Comparison of ENCODE assay signal across 10 cellular contexts in genomic region chr3:196184169-196184432, GRCh38. TPM values are rescaled to one million over a fixed set of nuclear protein-coding genes. Genes with fewer than 3 reads are reported as not detected.
DNase-seq lines count a peak whose midpoint lies in the region; ATAC-seq and TF ChIP-seq lines count a peak whose summit lies in the region.
"Not testable (repeated sequence)": the region's sequence is repeated elsewhere in the genome, so short reads cannot be mapped to it uniquely, and the experiment has no call there.
"Had no signal": no experiment of that assay in that cellular context is flagged by ENCODE, and none has a peak within 500 bp of the region (broad histone marks: within the 10 kb centered on the region; RNA-seq: fewer than 3 reads in every experiment).

No MANE protein-coding gene starts in this region.

- peaks cover 47 to 66% (median 60%) of the 10 kb centered on the region in 3 donors for H3K4me1 Mint-ChIP-seq in CD8-positive, alpha-beta memory T cell
- peaks cover 63% of the 10 kb centered on the region for H3K4me1 Mint-ChIP-seq in activated CD4-positive, alpha-beta T cell treated with anti-CD3 and anti-CD28 coated beads, Interleukin-2, amount 10 ng/mL, durations not matched to agents 24 days and 14 days
- peaks cover 77% of the 10 kb centered on the region for H3K4me1 Mint-ChIP-seq in activated CD8-positive, alpha-beta memory T cell treated with anti-CD3 and anti-CD28 coated beads, Interleukin-2, amount 10 ng/mL, durations not matched to agents 7 days and 5 days
- H3K4me1 Mint-ChIP-seq in activated naive CD4-positive, alpha-beta T cell treated with anti-CD3 and anti-CD28 coated beads for 36 hours (ENCODE audit: low read depth), result peaks cover 56% of the 10 kb centered on the region
- peaks cover 46% of the 10 kb centered on the region for H3K4me1 Mint-ChIP-seq in stimulated activated effector memory CD8-positive, alpha-beta T cell treated with anti-CD3 and anti-CD28 coated beads, Interleukin-12 subunit alpha, Interleukin-12 subunit beta, amount 100 ng/mL, for 72 hours

- not testable (repeated sequence) for H3K27me3 ChIP-seq in CD8-positive, alpha-beta memory T cell (ENCODE audit: insufficient read depth, low read length, poor library complexity, severe bottlenecking); OCI-LY3 (ENCODE audit: low read depth, low read length); colonic mucosa

- not testable (repeated sequence) for H3K4me2 ChIP-seq in OCI-LY3 (ENCODE audit: low read length)

- H3K4me3 Mint-ChIP-seq in CD8-positive, alpha-beta memory T cell; activated CD4-positive, alpha-beta T cell treated with anti-CD3 and anti-CD28 coated beads, Interleukin-2, amount 10 ng/mL, durations not matched to agents 24 days and 14 days; activated CD8-positive, alpha-beta memory T cell treated with anti-CD3 and anti-CD28 coated beads, Interleukin-2, amount 10 ng/mL, durations not matched to agents 7 days and 5 days; activated naive CD4-positive, alpha-beta T cell treated with anti-CD3 and anti-CD28 coated beads for 36 hours: not testable (repeated sequence)
- peak overlapping the region; percentile 73 for H3K4me3 Mint-ChIP-seq in stimulated activated effector memory CD8-positive, alpha-beta T cell treated with anti-CD3 and anti-CD28 coated beads, Interleukin-12 subunit alpha, Interleukin-12 subunit beta, amount 100 ng/mL, for 72 hours

- not testable (repeated sequence) for H3K9ac ChIP-seq in OCI-LY3 (ENCODE audit: low read length); colonic mucosa (ENCODE audit: low read depth in 2 of 2, low read length in 2 of 2)

- intact Hi-C loops in activated CD4-positive, alpha-beta T cell treated with anti-CD3 and anti-CD28 coated beads, Interleukin-2, amount 10 ng/mL, durations not matched to agents 24 days and 14 days (cut with micrococcal nuclease); activated naive CD4-positive, alpha-beta T cell treated with anti-CD3 and anti-CD28 coated beads for 36 hours (cut with micrococcal nuclease); colonic mucosa (cut with DNase I): not testable (repeated sequence)

- TF ChIP-seq CTCF in OCI-LY3 (IDR thresholded peaks at IDR 0.05; ENCODE audit: low read depth, low read length); colonic mucosa (IDR thresholded peaks at IDR 0.05): not testable (repeated sequence)

- not testable (repeated sequence) for H3K36me3 Mint-ChIP-seq in CD8-positive, alpha-beta memory T cell; activated CD4-positive, alpha-beta T cell treated with anti-CD3 and anti-CD28 coated beads, Interleukin-2, amount 10 ng/mL, durations not matched to agents 24 days and 14 days (ENCODE audit: low read depth); activated CD8-positive, alpha-beta memory T cell treated with anti-CD3 and anti-CD28 coated beads, Interleukin-2, amount 10 ng/mL, durations not matched to agents 7 days and 5 days; activated naive CD4-positive, alpha-beta T cell treated with anti-CD3 and anti-CD28 coated beads for 36 hours (ENCODE audit: low read depth)
- H3K36me3 Mint-ChIP-seq in stimulated activated effector memory CD8-positive, alpha-beta T cell treated with anti-CD3 and anti-CD28 coated beads, Interleukin-12 subunit alpha, Interleukin-12 subunit beta, amount 100 ng/mL, for 72 hours, result peaks cover 28% of the 10 kb centered on the region

- H3K9me3 ChIP-seq in CD8-positive, alpha-beta memory T cell (ENCODE audit: low read length); OCI-LY3 (ENCODE audit: insufficient read depth, low read length); colonic mucosa: not testable (repeated sequence)

- not testable (repeated sequence) for H2AFZ ChIP-seq in OCI-LY3 (ENCODE audit: low read depth, low read length)

- not testable (repeated sequence) for H4K20me1 ChIP-seq in OCI-LY3 (ENCODE audit: insufficient read depth, low read length)

- H3K4me1 ChIP-seq in CD8-positive, alpha-beta memory T cell (ENCODE audit: insufficient read depth, low read length), result peaks cover 52% of the 10 kb centered on the region
- H3K4me1 ChIP-seq in OCI-LY3 (ENCODE audit: low read length) (peaks cover 91% of the 10 kb centered on the region), colonic mucosa (peaks cover 21% of the 10 kb centered on the region)

- H3K79me2 ChIP-seq in OCI-LY3 (ENCODE audit: low read length), result not testable (repeated sequence)

- H3K27ac ChIP-seq in CD8-positive, alpha-beta memory T cell (ENCODE audit: low read depth, low read length), result peak overlapping the region; percentile 25
- peak overlapping the region; percentile 99; the same call in 1 of the 2 replicates for H3K27ac ChIP-seq in OCI-LY3 (ENCODE audit: low read length)
- H3K27ac ChIP-seq in colonic mucosa, result peak overlapping the region; percentile 82

- CTCF ChIA-PET in CD8-positive, alpha-beta memory T cell (lab: Charles Lee), result interaction anchor here (5.4 kb wide), 1 partner anchor 111 kb away, joined by 21 read pairs; no protein-coding TSS in a partner anchor
- CTCF ChIA-PET in activated CD8-positive, alpha-beta memory T cell treated with anti-CD3 and anti-CD28 coated beads, Interleukin-2, amount 10 ng/mL, durations not matched to agents 7 days and 5 days (lab: Charles Lee), result interaction anchor here (1.3 to 2.6 kb wide), 3 partner anchors 72 to 114 kb away, joined by 3 to 14 read pairs (median 3); no protein-coding TSS in a partner anchor
- CTCF ChIA-PET in activated naive CD4-positive, alpha-beta T cell treated with anti-CD3 and anti-CD28 coated beads for 36 hours (lab: Charles Lee), result interaction anchor here (1.1 kb wide), 1 partner anchor 109 kb away, joined by 3 read pairs; no protein-coding TSS in a partner anchor

- POLR2A ChIA-PET in CD8-positive, alpha-beta memory T cell (lab: Charles Lee), result not testable (repeated sequence)

- H3K27ac Mint-ChIP-seq in CD8-positive, alpha-beta memory T cell, result peak overlapping the region in 3 of 8 donors; percentile 9 to 89 (median 60)
- peak overlapping the region; percentile 84 for H3K27ac Mint-ChIP-seq in activated CD4-positive, alpha-beta T cell treated with anti-CD3 and anti-CD28 coated beads, Interleukin-2, amount 10 ng/mL, durations not matched to agents 24 days and 14 days
- H3K27ac Mint-ChIP-seq in activated CD8-positive, alpha-beta memory T cell treated with anti-CD3 and anti-CD28 coated beads, Interleukin-2, amount 10 ng/mL, durations not matched to agents 7 days and 5 days, result peak overlapping the region; percentile 99
- peak overlapping the region; percentile 36 for H3K27ac Mint-ChIP-seq in activated naive CD4-positive, alpha-beta T cell treated with anti-CD3 and anti-CD28 coated beads for 36 hours
- peak overlapping the region; percentile 96 for H3K27ac Mint-ChIP-seq in stimulated activated effector memory CD8-positive, alpha-beta T cell treated with anti-CD3 and anti-CD28 coated beads, Interleukin-12 subunit alpha, Interleukin-12 subunit beta, amount 100 ng/mL, for 72 hours

- ATAC-seq in activated CD8-positive, alpha-beta memory T cell treated with anti-CD3 and anti-CD28 coated beads, Interleukin-2, amount 10 ng/mL, durations not matched to agents 7 days and 5 days; stimulated activated effector memory CD8-positive, alpha-beta T cell treated with anti-CD3 and anti-CD28 coated beads, Interleukin-12 subunit alpha, Interleukin-12 subunit beta, amount 100 ng/mL, for 72 hours: not testable (repeated sequence)

- not testable (repeated sequence) for H3K9me3 Mint-ChIP-seq in CD8-positive, alpha-beta memory T cell; activated CD4-positive, alpha-beta T cell treated with anti-CD3 and anti-CD28 coated beads, Interleukin-2, amount 10 ng/mL, durations not matched to agents 24 days and 14 days; activated CD8-positive, alpha-beta memory T cell treated with anti-CD3 and anti-CD28 coated beads, Interleukin-2, amount 10 ng/mL, durations not matched to agents 7 days and 5 days (ENCODE audit: low read depth); activated naive CD4-positive, alpha-beta T cell treated with anti-CD3 and anti-CD28 coated beads for 36 hours; stimulated activated effector memory CD8-positive, alpha-beta T cell treated with anti-CD3 and anti-CD28 coated beads, Interleukin-12 subunit alpha, Interleukin-12 subunit beta, amount 100 ng/mL, for 72 hours

- not testable (repeated sequence) for H3K27me3 Mint-ChIP-seq in CD8-positive, alpha-beta memory T cell; activated CD4-positive, alpha-beta T cell treated with anti-CD3 and anti-CD28 coated beads, Interleukin-2, amount 10 ng/mL, durations not matched to agents 24 days and 14 days; activated CD8-positive, alpha-beta memory T cell treated with anti-CD3 and anti-CD28 coated beads, Interleukin-2, amount 10 ng/mL, durations not matched to agents 7 days and 5 days; activated naive CD4-positive, alpha-beta T cell treated with anti-CD3 and anti-CD28 coated beads for 36 hours (ENCODE audit: low read depth)

- not testable (repeated sequence) for H3K4me3 ChIP-seq in CD8-positive, alpha-beta memory T cell (ENCODE audit: low read length); OCI-LY3 (ENCODE audit: low read length); colonic mucosa

- not testable (repeated sequence) for DNase-seq in CD8-positive, alpha-beta memory T cell; activated CD8-positive, alpha-beta memory T cell treated with anti-CD3 and anti-CD28 coated beads, Interleukin-2, amount 10 ng/mL, durations not matched to agents 7 days and 5 days; activated naive CD4-positive, alpha-beta T cell treated with anti-CD3 and anti-CD28 coated beads for 36 hours; colonic mucosa; stimulated activated effector memory CD8-positive, alpha-beta T cell treated with anti-CD3 and anti-CD28 coated beads, Interleukin-12 subunit alpha, Interleukin-12 subunit beta, amount 100 ng/mL, for 72 hours (ENCODE audit: low spot score in 2 of 2)
- DNase-seq in activated CD4-positive, alpha-beta T cell treated with anti-CD3 and anti-CD28 coated beads, Interleukin-2, amount 10 ng/mL, durations not matched to agents 24 days and 14 days, result peak; percentile 56

- H3K36me3 ChIP-seq in CD8-positive, alpha-beta memory T cell (ENCODE audit: insufficient read depth, low read length); OCI-LY3 (replicated peaks; ENCODE audit: low read depth, low read length); colonic mucosa: not testable (repeated sequence)

RNA-seq across cellular contexts. Expression of gene ZDHHC19, which starts 27.1 kb away (rescaled TPM):
- total RNA-seq in CD8-positive, alpha-beta memory T cell, result not detected
- polyA plus RNA-seq in CD8-positive, alpha-beta memory T cell, result not detected
- not detected in 2 replicates for total RNA-seq in activated CD4-positive, alpha-beta T cell treated with anti-CD3 and anti-CD28 coated beads, Interleukin-2, amount 10 ng/mL, durations not matched to agents 24 days and 14 days
- not detected for total RNA-seq in activated CD8-positive, alpha-beta memory T cell treated with anti-CD3 and anti-CD28 coated beads, Interleukin-2, amount 10 ng/mL, durations not matched to agents 7 days and 5 days
- not detected for total RNA-seq in activated naive CD4-positive, alpha-beta T cell treated with anti-CD3 and anti-CD28 coated beads for 36 hours
- total RNA-seq in colonic mucosa, result not detected
- total RNA-seq: Calu3, G401, GM23248 had no signal
- polyA plus RNA-seq: GM23248 had no signal

RNA-seq across cellular contexts. Expression of gene SLC51A, which starts 32.2 kb away (rescaled TPM):
- not detected for total RNA-seq in CD8-positive, alpha-beta memory T cell
- 1.1 TPM for polyA plus RNA-seq in CD8-positive, alpha-beta memory T cell
- total RNA-seq in activated CD4-positive, alpha-beta T cell treated with anti-CD3 and anti-CD28 coated beads, Interleukin-2, amount 10 ng/mL, durations not matched to agents 24 days and 14 days, result not detected in 2 replicates
- total RNA-seq in activated CD8-positive, alpha-beta memory T cell treated with anti-CD3 and anti-CD28 coated beads, Interleukin-2, amount 10 ng/mL, durations not matched to agents 7 days and 5 days, result not detected
- total RNA-seq in activated naive CD4-positive, alpha-beta T cell treated with anti-CD3 and anti-CD28 coated beads for 36 hours, result not detected
- total RNA-seq in colonic mucosa, result 10 to 100 TPM in 1 of 2 donors, 1 to 10 TPM in 1; 2.1 to 65.1 TPM
- total RNA-seq: Calu3, G401, GM23248 had no signal

Comparison
In these comparisons a context has a peak if more than half of its experiments do, and no peak if none do; other contexts are left out.
1. H3K27ac ChIP-seq: peak in every context shown above with its lines; median percentile 99 in OCI-LY3; 82 in colonic mucosa; 25 in CD8-positive, alpha-beta memory T cell.